9 cellular contexts compared by ENCODE assay signal in genomic region chr6:28537509-28538140, GRCh38. TPM values are rescaled to one million over a fixed set of nuclear protein-coding genes. Genes with fewer than 3 reads are reported as not detected.
DNase-seq lines count a peak whose midpoint lies in the region; ATAC-seq and TF ChIP-seq lines count a peak whose summit lies in the region.
"Had no signal": no experiment of that assay in that cellular context is flagged by ENCODE, and none has a peak within 500 bp of the region (broad histone marks: within the 10 kb centered on the region; RNA-seq: fewer than 3 reads in every experiment).

No MANE protein-coding gene starts in this region.

- H3K4me1 Mint-ChIP-seq in neural progenitor cell = peaks cover 6% of the 10 kb centered on the region

- H3K36me3 Mint-ChIP-seq in neural progenitor cell = no peaks in the 10 kb centered on the region

- WGBS in GM23248 (ENCODE audit: low coverage in 1 of 2, low lambda C conversion rate in 2 of 2, missing lambda C conversion rate in 2 of 2), 2 experiments = 36 to 42% methylated on average over 22 of the region's 22 CpGs

- H3K4me2 ChIP-seq in GM23248 (ENCODE audit: unreplicated experiment) (peak overlapping the region; percentile 60), neural progenitor cell (peak overlapping the region; percentile 76)

- H3K4me3 Mint-ChIP-seq in neural progenitor cell = peak overlapping the region; percentile 81

- DNase-seq in GM23248 (peak; percentile 2), NCI-H774 (lab: John Stamatoyannopoulos, UW) (peak; percentile 60), cerebellar cortex (ENCODE audit: low spot score) (peak; percentile 48), neural progenitor cell (ENCODE audit: low spot score) (peak; percentile 65), uterus (no peak), left colon (no peak), germinal center (ENCODE audit: low spot score) (no peak), DMS114 treated with DMSO at 0.1 percent for 48 hours (lab: John Stamatoyannopoulos, UW; ENCODE audit: unreplicated experiment) (no peak)

- H2AFZ ChIP-seq in GM23248 = no peak overlapping the region
- H2AFZ ChIP-seq in neural progenitor cell (replicated peaks) = peak overlapping the region; percentile 99

- peaks cover 18% of the 10 kb centered on the region for H3F3A ChIP-seq in GM23248 (ENCODE audit: insufficient read depth)
- H3F3A ChIP-seq in neural progenitor cell (ENCODE audit: low read depth) = peaks cover 28% of the 10 kb centered on the region

- no peaks in the 10 kb centered on the region for H3K9me2 ChIP-seq in GM23248 (ENCODE audit: insufficient read depth)

- H3K9ac ChIP-seq in GM23248 (no peak overlapping the region), neural progenitor cell (no peak overlapping the region)

- H3K27ac ChIP-seq in GM23248 = no peak overlapping the region
- H3K27ac ChIP-seq in neural progenitor cell = no peak overlapping the region
- no peak overlapping the region for H3K27ac ChIP-seq in uterus
- H3K27ac ChIP-seq: HL-60 had no signal

- H3K9me3 ChIP-seq in GM23248 (ENCODE audit: low read depth) (no peaks in the 10 kb centered on the region), neural progenitor cell (ENCODE audit: low read depth) (no peaks in the 10 kb centered on the region), uterus (no peaks in the 10 kb centered on the region)

- TF ChIP-seq CTCF in neural progenitor cell (IDR thresholded peaks at IDR 0.05) = no peak
- no peak for TF ChIP-seq CTCF in uterus (IDR thresholded peaks at IDR 0.05)

- intact Hi-C loops in uterus (cut with DNase I; ENCODE audit: low total_unique reads) = no loop called here
- intact Hi-C loops in left colon (cut with DNase I, micrococcal nuclease) = no loop called here

- peaks cover 7% of the 10 kb centered on the region for H3K9me3 Mint-ChIP-seq in neural progenitor cell

- H4K20me1 ChIP-seq in GM23248 (ENCODE audit: insufficient read depth) (no peaks in the 10 kb centered on the region), neural progenitor cell (ENCODE audit: low read depth) (no peaks in the 10 kb centered on the region)

- in situ Hi-C loops in GM23248 (cut with MboI) = no loop called here

- H3K27ac Mint-ChIP-seq in neural progenitor cell = no peak overlapping the region

- H3K27me3 Mint-ChIP-seq in neural progenitor cell (ENCODE audit: insufficient read depth, low read depth) = peaks cover 12% of the 10 kb centered on the region

- no peaks in the 10 kb centered on the region for H3K79me2 ChIP-seq in GM23248 (ENCODE audit: insufficient read depth)
- H3K79me2 ChIP-seq in neural progenitor cell (ENCODE audit: low read depth) = no peaks in the 10 kb centered on the region

- H3K4me3 ChIP-seq in GM23248 = no peak overlapping the region
- peak overlapping the region; percentile 63 for H3K4me3 ChIP-seq in neural progenitor cell
- H3K4me3 ChIP-seq in uterus = no peak overlapping the region

- H3K4me1 ChIP-seq in GM23248 (ENCODE audit: insufficient read depth) (no peaks in the 10 kb centered on the region; the same call in 1 of the 2 replicates), neural progenitor cell (peaks cover 9% of the 10 kb centered on the region), uterus (no peaks in the 10 kb centered on the region)

- no peak for TF ChIP-seq POLR2A in uterus (IDR thresholded peaks at IDR 0.05)

- peaks cover 3% of the 10 kb centered on the region; the same call in 1 of the 2 replicates for H3K27me3 ChIP-seq in GM23248 (replicated peaks; ENCODE audit: insufficient read depth)
- peaks cover 8% of the 10 kb centered on the region for H3K27me3 ChIP-seq in neural progenitor cell
- no peaks in the 10 kb centered on the region for H3K27me3 ChIP-seq in uterus

- H3K36me3 ChIP-seq in GM23248 (ENCODE audit: low read depth) (no peaks in the 10 kb centered on the region), neural progenitor cell (no peaks in the 10 kb centered on the region), uterus (no peaks in the 10 kb centered on the region)

- ATAC-seq in left colon = no peak

RNA-seq across cellular contexts. Expression of gene GPX5, which starts 11.9 kb away (rescaled TPM):
- total RNA-seq in GM23248 (2014; rRNA removed; shearing (Covaris generic)) = not detected in 2 replicates
- not detected in 2 replicates for polyA plus RNA-seq in GM23248 (2016; fragmentation: Nextera tagmentation; extraction: Ambion mirVana)
- total RNA-seq in neural progenitor cell (ENCODE audit: low replicate concordance) (not detected in 2 replicates), uterus (not detected), left colon (not detected)

RNA-seq across cellular contexts. Expression of gene GPX6, which starts 22.0 kb away (rescaled TPM):
- not detected in 2 replicates for total RNA-seq in GM23248 (2014; rRNA removed; shearing (Covaris generic))
- polyA plus RNA-seq in GM23248 (2016; fragmentation: Nextera tagmentation; extraction: Ambion mirVana) = not detected in 2 replicates
- total RNA-seq in neural progenitor cell (ENCODE audit: low replicate concordance) = not detected in 2 replicates
- not detected for total RNA-seq in uterus
- not detected for total RNA-seq in left colon

Comparison
In these comparisons a context has a peak if more than half of its experiments do, and no peak if none do; other contexts are left out.
1. DNase-seq: peak in GM23248 (single experiment), NCI-H774 (single experiment), cerebellar cortex (single experiment) and neural progenitor cell (single experiment); none in uterus (0 of 2), left colon (0 of 2), germinal center (single experiment) and DMS114 treated with DMSO at 0.1 percent for 48 hours (single experiment).